ENCODE assay signal across 12 cellular contexts in genomic region chr2:61423714-61424113, GRCh38. TPM values are rescaled to one million over a fixed set of nuclear protein-coding genes. Genes with fewer than 3 reads are reported as not detected.
DNase-seq lines count a peak whose midpoint lies in the region; FAIRE-seq and TF ChIP-seq lines count a peak whose summit lies in the region.
"Had no signal": no experiment of that assay in that cellular context is flagged by ENCODE, and none has a peak within 500 bp of the region (broad histone marks: within the 10 kb centered on the region; RNA-seq: fewer than 3 reads in every experiment).

No MANE protein-coding gene starts in this region.

- DNase-seq in A172 (ENCODE audit: low spot score) (peak; percentile 30), Karpas-422 (no peak), astrocyte (ENCODE audit: low read depth) (peak; percentile 26), keratinocyte (ENCODE audit: low read depth, low spot score) (no peak), AG08396 (ENCODE audit: low spot score) (no peak), hippocampal formation (lab: John Stamatoyannopoulos, UW) (no peak), GM19238 (ENCODE audit: insufficient read length, low spot score) (no peak), DMS79 treated with DMSO at 0.1 percent for 48 hours (lab: John Stamatoyannopoulos, UW) (no peak)
- DNase-seq: ACHN, SHP77, T-helper 9 cell had no signal

- dilution Hi-C loops in keratinocyte (cut with MboI; ENCODE audit: extremely low pct_ligation_motif_present, low sequenced_read_pairs) = no loop called here

- H3K27me3 Mint-ChIP-seq in astrocyte (ENCODE audit: low read depth, unreplicated experiment) = no peaks in the 10 kb centered on the region

- H3K27ac Mint-ChIP-seq in astrocyte (ENCODE audit: unreplicated experiment) = no peak overlapping the region

- peaks cover 100% of the 10 kb centered on the region for H3K79me2 ChIP-seq in Karpas-422 (ENCODE audit: low read length)
- peaks cover 99% of the 10 kb centered on the region for H3K79me2 ChIP-seq in astrocyte (ENCODE audit: insufficient read depth, low read length)
- H3K79me2 ChIP-seq in keratinocyte (ENCODE audit: control insufficient read depth, insufficient read depth, low read length) = peaks cover 93% of the 10 kb centered on the region

- H3K27me3 ChIP-seq in Karpas-422 (ENCODE audit: low read length) (no peaks in the 10 kb centered on the region), astrocyte (ENCODE audit: insufficient read depth, low read length) (no peaks in the 10 kb centered on the region), keratinocyte (ENCODE audit: control insufficient read depth, extremely low read depth, insufficient read depth, low read length) (no peaks in the 10 kb centered on the region)

- peaks cover 91% of the 10 kb centered on the region for H3K4me1 ChIP-seq in Karpas-422 (ENCODE audit: low read length)
- H3K4me1 ChIP-seq in astrocyte (ENCODE audit: insufficient read depth, low read length) = peaks cover 8% of the 10 kb centered on the region
- peaks cover 18% of the 10 kb centered on the region for H3K4me1 ChIP-seq in keratinocyte (ENCODE audit: control insufficient read depth, extremely low read depth, insufficient read depth, low read length)

- H3K4me2 ChIP-seq in Karpas-422 (ENCODE audit: low read depth, low read length, poor library complexity, severe bottlenecking) = peak overlapping the region; percentile 60
- no peak overlapping the region for H3K4me2 ChIP-seq in astrocyte (ENCODE audit: low read length)
- peak overlapping the region; percentile 20 for H3K4me2 ChIP-seq in keratinocyte (ENCODE audit: control insufficient read depth, extremely low read depth, insufficient read depth, low read depth, low read length)

- FAIRE-seq in astrocyte (lab: Jason Lieb, UNC) (no peak), keratinocyte (lab: Jason Lieb, UNC) (no peak)

- peaks cover 21% of the 10 kb centered on the region for H3K4me1 Mint-ChIP-seq in astrocyte (ENCODE audit: low read depth, unreplicated experiment)

- H3K9ac ChIP-seq in Karpas-422 (ENCODE audit: low read length) = no peak overlapping the region
- no peak overlapping the region for H3K9ac ChIP-seq in astrocyte (ENCODE audit: low read length)
- no peak overlapping the region for H3K9ac ChIP-seq in keratinocyte (ENCODE audit: control insufficient read depth, extremely low read depth, insufficient read depth, low read length)
- H3K9ac ChIP-seq: parathyroid adenoma had no signal

- H3K36me3 ChIP-seq in Karpas-422 (ENCODE audit: insufficient read depth, low read length) (peaks cover 17% of the 10 kb centered on the region; the same call in 1 of the 2 replicates), astrocyte (ENCODE audit: insufficient read depth, low read length) (no peaks in the 10 kb centered on the region), keratinocyte (ENCODE audit: control insufficient read depth in 2 of 2, extremely low read depth in 1 of 2, insufficient read depth in 2 of 2, low read length in 2 of 2) (no peaks in the 10 kb centered on the region)

- peaks cover 7% of the 10 kb centered on the region for H3K9me1 ChIP-seq in keratinocyte (ENCODE audit: control insufficient read depth, extremely low read depth, insufficient read depth, low read length)

- H4K20me1 ChIP-seq in Karpas-422 (ENCODE audit: insufficient read depth, low read depth, low read length) = peaks cover 5% of the 10 kb centered on the region
- peaks cover 91% of the 10 kb centered on the region for H4K20me1 ChIP-seq in astrocyte (ENCODE audit: insufficient read depth, low read length)
- H4K20me1 ChIP-seq in keratinocyte (ENCODE audit: control insufficient read depth, extremely low read depth, insufficient read depth, low read length) = peaks cover 34% of the 10 kb centered on the region

- H3K9me3 ChIP-seq in Karpas-422 (ENCODE audit: low read length) = no peaks in the 10 kb centered on the region
- H3K9me3 ChIP-seq in astrocyte (ENCODE audit: insufficient read depth, low read depth, low read length) = no peaks in the 10 kb centered on the region
- no peaks in the 10 kb centered on the region for H3K9me3 ChIP-seq in keratinocyte (ENCODE audit: control insufficient read depth, low read depth, low read length)

- H2AFZ ChIP-seq in Karpas-422 (ENCODE audit: low read length) (no peak overlapping the region), astrocyte (ENCODE audit: low read depth, low read length) (no peak overlapping the region), keratinocyte (ENCODE audit: control insufficient read depth, low read length) (no peak overlapping the region)
- H2AFZ ChIP-seq: parathyroid adenoma had no signal

- H3K27ac ChIP-seq in Karpas-422 (ENCODE audit: low read length) (0 out of 2 replicates have a peak overlapping the region, but pooled peaks have one; percentile 76), astrocyte (ENCODE audit: low read depth, low read length) (no peak overlapping the region), keratinocyte (ENCODE audit: control insufficient read depth, insufficient read depth, low read length) (peak overlapping the region; percentile 53)
- H3K27ac ChIP-seq: parathyroid adenoma had no signal

- no peak overlapping the region for H3K4me3 Mint-ChIP-seq in astrocyte (ENCODE audit: unreplicated experiment)

- no peak overlapping the region for H3K4me3 ChIP-seq in Karpas-422 (ENCODE audit: low read length)
- no peak overlapping the region for H3K4me3 ChIP-seq in astrocyte (ENCODE audit: insufficient read depth, low read depth, low read length)
- no peak overlapping the region for H3K4me3 ChIP-seq in keratinocyte (ENCODE audit: control insufficient read depth in 2 of 3, extremely low read depth in 1 of 3, insufficient read depth in 2 of 3, low read depth in 1 of 3, low read length in 3 of 3)

- peaks cover 2% of the 10 kb centered on the region for H3K9me3 Mint-ChIP-seq in astrocyte (ENCODE audit: unreplicated experiment)

- TF ChIP-seq CTCF in astrocyte (IDR thresholded peaks at IDR 0.05; ENCODE audit: insufficient read depth, low read depth, low read length) (no peak), keratinocyte (optimal IDR thresholded peaks at IDR 0.05 in 1 of 3, IDR thresholded peaks at IDR 0.05 in 1 of 3, conservative IDR thresholded peaks at IDR 0.05 in 1 of 3; ENCODE audit: extremely low read depth in 1 of 3, insufficient read depth in 2 of 3, low read length in 3 of 3) (no peak)

- peaks cover 6% of the 10 kb centered on the region for H3K36me3 Mint-ChIP-seq in astrocyte (ENCODE audit: low read depth, unreplicated experiment)

- H3K9me2 ChIP-seq in Karpas-422 (replicated peaks; ENCODE audit: insufficient read depth, low read length) = no peaks in the 10 kb centered on the region

RNA-seq across cellular contexts. Expression of gene USP34, which starts 47.2 kb away (rescaled TPM):
- 91.0 and 101 TPM in 2 replicates for total RNA-seq in A172 (2014; rRNA removed; shearing (Covaris generic))
- 235 and 376 TPM in 2 replicates for total RNA-seq in Karpas-422 (2014; rRNA removed; shearing (Covaris generic); ENCODE audit: low replicate concordance)
- 92.6 and 99.9 TPM in 2 replicates for total RNA-seq in astrocyte
- 32.6 to 54.7 TPM (median 43.1 TPM) in 3 replicates for polyA plus RNA-seq in keratinocyte
- polyA plus RNA-seq in keratinocyte (2011; ENCODE audit: low read depth) = 56.6 TPM
- polyA plus RNA-seq in keratinocyte (2011; cell fraction: cytosol; rRNA removed) = 23.5 and 45.8 TPM in 2 replicates
- 88.7 and 115 TPM in 2 replicates for polyA plus RNA-seq in keratinocyte (2011; cell fraction: nucleus; rRNA removed)
- 31.8 and 43.1 TPM in 2 replicates for polyA plus RNA-seq in keratinocyte (2012; ENCODE audit: low replicate concordance)
- 68.6 to 204 TPM (median 106 TPM) in 3 replicates for polyA minus RNA-seq in keratinocyte
- 50.3 TPM for polyA minus RNA-seq in keratinocyte (2011; cell fraction: cytosol; rRNA and poly(A)+ RNA removed)
- polyA minus RNA-seq in keratinocyte (2011; cell fraction: nucleus; rRNA and poly(A)+ RNA removed) = 123 and 260 TPM in 2 replicates

Comparison
In these comparisons a context has a peak if more than half of its experiments do, and no peak if none do; other contexts are left out.
1. DNase-seq: peak in A172 (single experiment) and astrocyte (single experiment); none in Karpas-422 (single experiment), keratinocyte (single experiment), AG08396 (single experiment), hippocampal formation (0 of 2), GM19238 (single experiment) and DMS79 treated with DMSO at 0.1 percent for 48 hours (single experiment).